Comparison of ENCODE assay signal across 10 cellular contexts in the genomic region with DNA sequence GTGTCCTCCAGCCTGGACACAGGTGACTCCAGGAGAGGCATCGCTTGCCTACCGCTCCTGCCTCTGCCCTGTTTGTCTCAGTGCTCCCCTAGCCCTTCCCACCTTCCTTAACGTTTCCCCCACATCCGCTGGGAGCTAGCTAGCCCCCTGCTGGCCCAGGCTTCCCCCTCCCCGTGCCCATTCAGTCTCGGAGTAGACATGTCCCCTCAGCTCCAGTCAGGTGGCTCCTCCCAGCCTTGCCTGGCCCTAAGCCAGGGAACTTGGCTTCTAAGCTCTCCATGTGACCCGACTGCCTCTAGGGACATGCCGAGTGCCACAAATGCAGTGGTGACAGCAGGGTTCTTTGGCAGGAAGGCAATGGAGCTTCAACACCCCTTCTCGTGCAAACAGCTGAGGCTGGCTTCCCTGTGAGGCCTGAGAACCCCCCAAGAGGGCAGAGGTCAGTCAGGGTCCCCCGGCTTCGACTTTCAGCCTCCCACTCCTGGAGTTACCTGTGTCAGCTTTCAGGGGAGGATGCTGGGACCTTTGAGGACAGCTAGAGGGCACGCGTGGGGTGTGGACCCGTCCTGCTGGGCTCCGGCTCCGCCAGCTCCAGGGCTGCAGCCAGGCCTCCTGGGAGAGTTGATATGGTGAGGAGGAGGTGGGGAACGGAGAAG. TPM values are rescaled to one million over a fixed set of nuclear protein-coding genes. Genes with fewer than 3 reads are reported as not detected.
DNase-seq lines count a peak whose midpoint lies in the region; ATAC-seq and TF ChIP-seq lines count a peak whose summit lies in the region.
"Had no signal": no experiment of that assay in that cellular context is flagged by ENCODE, and none has a peak within 500 bp of the region (broad histone marks: within the 10 kb centered on the region; RNA-seq: fewer than 3 reads in every experiment).

No MANE protein-coding gene starts in this region.

- H3K4me3 Mint-ChIP-seq in naive thymus-derived CD8-positive, alpha-beta T cell: no peak overlapping the region
- H3K4me3 Mint-ChIP-seq: nephron had no signal

- H3K4me2 ChIP-seq in PC-9: peak overlapping the region; percentile 42; the same call in 1 of the 2 replicates

- H3K9me3 ChIP-seq in BE2C: no peaks in the 10 kb centered on the region
- H3K9me3 ChIP-seq in PC-9 (ENCODE audit: insufficient read depth, low read depth): no peaks in the 10 kb centered on the region
- H3K9me3 ChIP-seq: MG63 had no signal

- BruUV-seq in PC-9 (replicated peaks; lab: Mats Ljungman, UMichigan): no TSS peak

- H3K4me1 Mint-ChIP-seq in naive thymus-derived CD8-positive, alpha-beta T cell: peaks cover 0 to 7% (median 0%) of the 10 kb centered on the region in 4 donors

- TF ChIP-seq CTCF in BE2C (IDR thresholded peaks at IDR 0.05; ENCODE audit: low read depth, low read length) (no peak), PC-9 (conservative IDR thresholded peaks at IDR 0.05) (no peak)

- H3K27me3 ChIP-seq in BE2C (no peaks in the 10 kb centered on the region), PC-9 (ENCODE audit: insufficient read depth, low read depth) (peaks cover 25% of the 10 kb centered on the region)
- H3K27me3 ChIP-seq: MG63 had no signal

- POLR2A ChIA-PET in PC-9 (lab: Charles Lee; ENCODE audit: unreplicated experiment): interaction anchor here (0.5 to 0.6 kb wide), 2 partner anchors 26 to 55 kb away, joined by 3 to 5 read pairs; no protein-coding TSS in a partner anchor
- POLR2A ChIA-PET in naive thymus-derived CD8-positive, alpha-beta T cell (lab: Charles Lee): interaction anchor here (1.4 kb wide), 1 partner anchor 44 kb away, joined by 3 read pairs; a partner anchor contains a TSS

- ATAC-seq in HG02623 (IDR thresholded peaks at IDR 0.05; ENCODE audit: unreplicated experiment): no peak
- no peak for ATAC-seq in naive thymus-derived CD8-positive, alpha-beta T cell

- peaks cover 5% of the 10 kb centered on the region; the same call in 1 of the 2 replicates for H3F3A ChIP-seq in PC-9 (ENCODE audit: insufficient read depth, low read depth)

- H3K9me3 Mint-ChIP-seq in naive thymus-derived CD8-positive, alpha-beta T cell: no peaks in the 10 kb centered on the region
- H3K9me3 Mint-ChIP-seq: nephron had no signal

- DNase-seq in BE2C: peak; percentile 85
- peak; percentile 60 for DNase-seq in LoVo (ENCODE audit: low spot score)
- peak in 1 of 2 experiments; percentile 66 for DNase-seq in PC-9
- DNase-seq in left kidney (ENCODE audit: low read depth, low spot score): peak; percentile 65
- DNase-seq in iPS-NIHi7 (ENCODE audit: extremely low spot score): no peak
- DNase-seq in activated CD4-positive, alpha-beta T cell treated with anti-CD3 and anti-CD28 coated beads for 4 hours: no peak
- DNase-seq in naive thymus-derived CD8-positive, alpha-beta T cell: no peak

- H4K20me1 ChIP-seq in PC-9 (ENCODE audit: insufficient read depth): no peaks in the 10 kb centered on the region

- H2AFZ ChIP-seq in PC-9: no peak overlapping the region

- H3K36me3 Mint-ChIP-seq in naive thymus-derived CD8-positive, alpha-beta T cell: no peaks in the 10 kb centered on the region

- peaks cover 0 to 11% (median 7%) of the 10 kb centered on the region in 5 donors for H3K27me3 Mint-ChIP-seq in naive thymus-derived CD8-positive, alpha-beta T cell

- no peak overlapping the region for H3K27ac ChIP-seq in PC-9

- no peak overlapping the region for H3K27ac Mint-ChIP-seq in naive thymus-derived CD8-positive, alpha-beta T cell
- H3K27ac Mint-ChIP-seq: nephron had no signal

- H3K4me3 ChIP-seq in BE2C (ENCODE audit: low read depth, low read length) (no peak overlapping the region), PC-9 (no peak overlapping the region)
- H3K4me3 ChIP-seq: MG63 had no signal

- H3K4me1 ChIP-seq in BE2C (peaks cover 10% of the 10 kb centered on the region), PC-9 (replicated peaks; ENCODE audit: insufficient read depth) (no peaks in the 10 kb centered on the region; the same call in 1 of the 2 replicates)

- H3K79me2 ChIP-seq in PC-9 (ENCODE audit: low read depth): no peaks in the 10 kb centered on the region

- no peaks in the 10 kb centered on the region for H3K36me3 ChIP-seq in BE2C
- H3K36me3 ChIP-seq in PC-9 (ENCODE audit: low read depth): no peaks in the 10 kb centered on the region
- H3K36me3 ChIP-seq: MG63 had no signal

- H3K9me2 ChIP-seq in PC-9 (ENCODE audit: insufficient read depth): no peaks in the 10 kb centered on the region

- CTCF ChIA-PET in PC-9 (lab: Charles Lee): interaction anchor here (0.6 to 1.2 kb wide), 3 partner anchors 13 to 670 kb away, joined by 3 to 4 read pairs (median 3); no protein-coding TSS in a partner anchor

- intact Hi-C loops in PC-9 (cut with micrococcal nuclease; ENCODE audit: unreplicated experiment): loop anchor here (5.0 kb wide), 1 partner anchor 40 kb away; no protein-coding TSS in a partner anchor

RNA-seq across cellular contexts. Expression of a gene that starts 16.2 kb away (rescaled TPM):
- 0.09 TPM for polyA plus RNA-seq in BE2C (2012; ENCODE audit: insufficient read depth, insufficient read length, low read depth)
- total RNA-seq in PC-9 (2021): not detected in 2 replicates
- under 1 TPM; 0.22 to 0.29 TPM for total RNA-seq in naive thymus-derived CD8-positive, alpha-beta T cell
- under 1 TPM; 0.07 to 0.29 (median 0.14) TPM for polyA plus RNA-seq in naive thymus-derived CD8-positive, alpha-beta T cell

RNA-seq across cellular contexts. Expression of a gene that starts 26.8 kb away (rescaled TPM):
- 84.5 TPM for polyA plus RNA-seq in BE2C (2012; ENCODE audit: insufficient read depth, insufficient read length, low read depth)
- total RNA-seq in PC-9 (2021): 52.9 and 58.9 TPM in 2 replicates
- 10 to 100 TPM; 19.7 to 21.3 TPM for total RNA-seq in naive thymus-derived CD8-positive, alpha-beta T cell
- polyA plus RNA-seq in naive thymus-derived CD8-positive, alpha-beta T cell: 10 to 100 TPM; 52.2 to 66.1 (median 54.2) TPM

RNA-seq across cellular contexts. Expression of a gene that starts 28.2 kb away (rescaled TPM):
- polyA plus RNA-seq in BE2C (2012; ENCODE audit: insufficient read depth, insufficient read length, low read depth): 8.3 TPM
- 75.5 and 77.7 TPM in 2 replicates for total RNA-seq in PC-9 (2021)
- total RNA-seq in naive thymus-derived CD8-positive, alpha-beta T cell: 10 to 100 TPM; 16.7 to 19.3 TPM
- polyA plus RNA-seq in naive thymus-derived CD8-positive, alpha-beta T cell: 100 to 1,000 TPM in 1 of 3 donors, 10 to 100 TPM in 2; 57.3 to 106 (median 90.0) TPM

RNA-seq across cellular contexts. Expression of a gene that starts 43.7 kb away (rescaled TPM):
- polyA plus RNA-seq in BE2C (2012; ENCODE audit: insufficient read depth, insufficient read length, low read depth): 2.1 TPM
- total RNA-seq in PC-9 (2021): 4.4 and 7.1 TPM in 2 replicates
- total RNA-seq in naive thymus-derived CD8-positive, alpha-beta T cell: 1 to 10 TPM; 3.2 to 3.7 TPM
- 10 to 100 TPM; 12.9 to 22.2 (median 14.0) TPM for polyA plus RNA-seq in naive thymus-derived CD8-positive, alpha-beta T cell

RNA-seq across cellular contexts. Expression of a gene that starts 53.1 kb away (rescaled TPM):
- 30.0 TPM for polyA plus RNA-seq in BE2C (2012; ENCODE audit: insufficient read depth, insufficient read length, low read depth)
- total RNA-seq in PC-9 (2021): 31.9 and 32.4 TPM in 2 replicates
- total RNA-seq in naive thymus-derived CD8-positive, alpha-beta T cell: 10 to 100 TPM; 54.3 to 55.7 TPM
- polyA plus RNA-seq in naive thymus-derived CD8-positive, alpha-beta T cell: 10 to 100 TPM in 1 of 3 donors, 1 to 10 TPM in 2; 6.4 to 10.1 (median 9.5) TPM

Comparison
In these comparisons a context has a peak if more than half of its experiments do, and no peak if none do; other contexts are left out.
1. DNase-seq: peak in BE2C (single experiment), LoVo (single experiment) and left kidney (single experiment); none in iPS-NIHi7 (single experiment), activated CD4-positive, alpha-beta T cell treated with anti-CD3 and anti-CD28 coated beads for 4 hours (0 of 2) and naive thymus-derived CD8-positive, alpha-beta T cell (0 of 10).